ENCODE assay signal across 37 cellular contexts in the genomic region with DNA sequence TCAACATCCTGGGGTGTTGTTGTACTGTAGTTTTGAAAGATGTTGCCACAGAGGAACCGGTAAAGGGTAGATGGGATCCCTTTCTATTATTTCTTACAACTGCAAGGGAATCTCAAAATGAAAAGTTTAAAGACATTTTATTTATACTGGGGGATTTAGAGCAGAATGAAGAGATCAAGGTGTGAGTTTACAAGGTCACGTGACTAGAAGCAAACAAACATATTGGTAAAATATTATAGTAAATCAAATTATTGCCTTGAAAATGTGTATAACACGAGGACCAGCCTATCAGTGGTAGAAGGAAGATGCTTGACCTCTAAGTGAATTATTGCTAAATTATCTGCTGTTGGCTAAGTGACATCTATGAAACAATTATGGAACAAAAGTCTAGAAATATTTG.
"Had no signal": no experiment of that assay in that cellular context is flagged by ENCODE, and none has a peak within 500 bp of the region (broad histone marks: within the 10 kb centered on the region; RNA-seq: fewer than 3 reads in every experiment).

No MANE protein-coding gene starts in this region.

- H3K4me3 Mint-ChIP-seq: activated B cell treated with CpG ODN at 0.5 μM for 24 hours; activated CD4-positive, alpha-beta memory T cell treated with anti-CD3 and anti-CD28 coated beads for 36 hours; activated CD4-positive, alpha-beta T cell treated with anti-CD3 and anti-CD28 coated beads, Interleukin-2, amount 10 ng/mL, durations not matched to agents 24 days and 14 days; activated CD8-positive, alpha-beta T cell treated with anti-CD3 and anti-CD28 coated beads for 36 hours; activated naive CD4-positive, alpha-beta T cell treated with anti-CD3 and anti-CD28 coated beads, Interleukin-2, amount 10 ng/mL, durations not matched to agents 7 days and 5 days; activated naive CD4-positive, alpha-beta T cell treated with anti-CD3 and anti-CD28 coated beads, Interleukin-2, amount 50 U/mL, for 24 hours; activated naive CD8-positive, alpha-beta T cell; activated naive CD8-positive, alpha-beta T cell treated with anti-CD3 and anti-CD28 coated beads, Interleukin-2, amount 10 ng/mL, durations not matched to agents 7 days and 5 days; activated naive CD8-positive, alpha-beta T cell treated with anti-CD3 and anti-CD28 coated beads, Interleukin-2, amount 50 U/mL, for 24 hours; activated T-cell treated with anti-CD3 and anti-CD28 coated beads, Interleukin-2, amount 50 U/mL, for 4 hours; activated T-cell treated with anti-CD3 and anti-CD28 coated beads, Interleukin-2, amount 50 U/mL, for 72 hours; activated T-helper 1 cell treated with anti-CD3 and anti-CD28 coated beads, Interleukin-12 subunit alpha, Interleukin-12 subunit beta, Interleukin-2, Interleukin-4 antibody, amounts not matched to agents 30 ng/mL and 10 ng/mL and 1 ng/mL, durations not matched to agents 14 hours and 24 hours and 36 hours; brain; T-helper 1 cell treated with Interleukin-12 subunit alpha and Interleukin-12 subunit beta and Interleukin-4 antibody, amounts not matched to agents 30 μg/mL and 1 μg/mL, for 36 hours; T-helper 2 cell treated with Interferon-gamma antibody and Interleukin-4, amounts not matched to agents 5 μg/mL and 100 μg/mL, for 36 hours had no signal

- H3K27ac ChIP-seq: ascending aorta, cardiac muscle cell, VCaP had no signal

- H3K27me3 Mint-ChIP-seq: activated CD4-positive, alpha-beta memory T cell treated with anti-CD3 and anti-CD28 coated beads for 36 hours; activated CD8-positive, alpha-beta T cell treated with anti-CD3 and anti-CD28 coated beads for 36 hours; activated naive CD4-positive, alpha-beta T cell treated with anti-CD3 and anti-CD28 coated beads, Interleukin-2, amount 50 U/mL, for 24 hours; activated naive CD8-positive, alpha-beta T cell; activated naive CD8-positive, alpha-beta T cell treated with anti-CD3 and anti-CD28 coated beads, Interleukin-2, amount 50 U/mL, for 24 hours had no signal

- H3K36me3 ChIP-seq: ascending aorta, cardiac muscle cell had no signal

- H3K4me1 Mint-ChIP-seq: activated B cell treated with CpG ODN at 0.5 μM for 24 hours; activated CD4-positive, alpha-beta T cell treated with anti-CD3 and anti-CD28 coated beads, Interleukin-2, amount 10 ng/mL, durations not matched to agents 24 days and 14 days; activated naive CD4-positive, alpha-beta T cell treated with anti-CD3 and anti-CD28 coated beads, Interleukin-2, amount 10 ng/mL, durations not matched to agents 7 days and 5 days; activated naive CD4-positive, alpha-beta T cell treated with anti-CD3 and anti-CD28 coated beads, Interleukin-2, amount 50 U/mL, for 24 hours; activated naive CD8-positive, alpha-beta T cell treated with anti-CD3 and anti-CD28 coated beads, Interleukin-2, amount 10 ng/mL, durations not matched to agents 7 days and 5 days had no signal

- H3K27ac Mint-ChIP-seq: activated B cell treated with CpG ODN at 0.5 μM for 24 hours; activated CD4-positive, alpha-beta memory T cell treated with anti-CD3 and anti-CD28 coated beads for 36 hours; activated CD4-positive, alpha-beta T cell treated with anti-CD3 and anti-CD28 coated beads, Interleukin-2, amount 10 ng/mL, durations not matched to agents 24 days and 14 days; activated CD8-positive, alpha-beta T cell treated with anti-CD3 and anti-CD28 coated beads for 36 hours; activated naive CD4-positive, alpha-beta T cell treated with anti-CD3 and anti-CD28 coated beads, Interleukin-2, amount 10 ng/mL, durations not matched to agents 7 days and 5 days; activated naive CD4-positive, alpha-beta T cell treated with anti-CD3 and anti-CD28 coated beads, Interleukin-2, amount 50 U/mL, for 24 hours; activated naive CD8-positive, alpha-beta T cell; activated naive CD8-positive, alpha-beta T cell treated with anti-CD3 and anti-CD28 coated beads, Interleukin-2, amount 10 ng/mL, durations not matched to agents 7 days and 5 days; activated naive CD8-positive, alpha-beta T cell treated with anti-CD3 and anti-CD28 coated beads, Interleukin-2, amount 50 U/mL, for 24 hours; activated T-helper 1 cell treated with anti-CD3 and anti-CD28 coated beads, Interleukin-12 subunit alpha, Interleukin-12 subunit beta, Interleukin-2, Interleukin-4 antibody, amounts not matched to agents 30 ng/mL and 10 ng/mL and 1 ng/mL, durations not matched to agents 14 hours and 24 hours and 36 hours; activated T-helper 2 cell treated with anti-CD3 and anti-CD28 coated beads, Interferon-gamma antibody, Interleukin-2, Interleukin-4, amounts not matched to agents 10 μg/mL and 5 μg/mL and 100 μg/mL, durations not matched to agents 14 hours and 24 hours and 36 hours; brain; T-helper 1 cell treated with Interleukin-12 subunit alpha and Interleukin-12 subunit beta and Interleukin-4 antibody, amounts not matched to agents 30 μg/mL and 1 μg/mL, for 36 hours; T-helper 2 cell treated with Interferon-gamma antibody and Interleukin-4, amounts not matched to agents 5 μg/mL and 100 μg/mL, for 36 hours had no signal

- H3K27me3 ChIP-seq: ascending aorta, cardiac muscle cell had no signal

- H3K4me1 ChIP-seq: ascending aorta had no signal

- H3K36me3 Mint-ChIP-seq: activated CD4-positive, alpha-beta memory T cell treated with anti-CD3 and anti-CD28 coated beads for 36 hours; activated naive CD4-positive, alpha-beta T cell treated with anti-CD3 and anti-CD28 coated beads, Interleukin-2, amount 10 ng/mL, durations not matched to agents 7 days and 5 days had no signal

- H3K4me3 ChIP-seq: ascending aorta, cardiac muscle cell had no signal

- DNase-seq: activated B cell treated with CpG ODN at 0.5 μM for 24 hours; activated CD4-positive, alpha-beta T cell treated with anti-CD3 and anti-CD28 coated beads for 4 hours; activated CD4-positive, alpha-beta T cell treated with anti-CD3 and anti-CD28 coated beads, Interleukin-2, amount 10 ng/mL, durations not matched to agents 24 days and 14 days; activated CD4-positive, alpha-beta T cell treated with anti-CD3 and anti-CD28 coated beads, Interleukin-2, amount 50 U/mL, for 1 hour; activated CD4-positive, alpha-beta T cell treated with anti-CD3 and anti-CD28 coated beads, Interleukin-2, amount 50 U/mL, for 4 hours; activated CD4-positive, CD25-positive, alpha-beta regulatory T cell treated with anti-CD3 and anti-CD28 coated beads, Interleukin-2, amount 50 U/mL, for 72 hours; activated CD8-positive, alpha-beta memory T cell treated with anti-CD3 and anti-CD28 coated beads, Interleukin-2, amount 50 U/mL, for 4 hours; activated effector memory CD4-positive, alpha-beta T cell treated with Interleukin-2 at 50 U/mL for 16 hours; activated gamma-delta T cell; activated naive CD4-positive, alpha-beta T cell treated with anti-CD3 and anti-CD28 coated beads, Interleukin-2, amount 10 ng/mL, durations not matched to agents 7 days and 5 days; activated naive CD4-positive, alpha-beta T cell treated with Interleukin-2 at 50 U/mL for 16 hours; activated naive CD8-positive, alpha-beta T cell treated with anti-CD3 and anti-CD28 coated beads, Interleukin-2, amount 10 ng/mL, durations not matched to agents 7 days and 5 days; activated naive CD8-positive, alpha-beta T cell treated with anti-CD3 and anti-CD28 coated beads, Interleukin-2, amount 50 U/mL, for 24 hours; activated T-cell treated with anti-CD3 and anti-CD28 coated beads for 4 hours; activated T-cell treated with anti-CD3 and anti-CD28 coated beads, Interleukin-2, amount 50 U/mL, for 1 hour; activated T-cell treated with anti-CD3 and anti-CD28 coated beads, Interleukin-2, amount 50 U/mL, for 4 hours; amygdala; anterior cingulate cortex; caudate nucleus; T-helper 2 cell; T-helper 9 cell had no signal

- FAIRE-seq: bronchial epithelial cell, colon, TTC549 had no signal

- ATAC-seq: activated T-cell treated with anti-CD3 and anti-CD28 coated beads, Interleukin-2, amount 50 U/mL, for 4 hours had no signal
